Comparison of ENCODE assay signal across 2 cellular contexts in genomic region chr3:88036221-88036620, GRCh38.
A peak's percentile ranks its signal among the peaks of the same experiment; 100 is the strongest.
TF ChIP-seq lines count a peak whose summit lies in the region.

No MANE protein-coding gene starts in this region.

TF ChIP-seq in HepG2, 621 proteins besides CTCF, POLR2A, EP300 and RAD21:
- TF ChIP-seq NFE2 (CRISPR knock-in tag; IDR thresholded peaks at IDR 0.05) (no peak), ZSCAN29 (CRISPR knock-in tag; conservative IDR thresholded peaks at IDR 0.05) (no peak), MAFK (conservative IDR thresholded peaks at IDR 0.05 in 1 of 2, IDR thresholded peaks at IDR 0.05 in 1 of 2; ENCODE audit: low read length in 2 of 2) (peak; percentile 42 to 70; a peak in 2 of 4 replicates), MAFF (IDR thresholded peaks at IDR 0.05; ENCODE audit: low read depth, low read length) (peak; percentile 37; the same call in 1 of the 2 replicates), MEF2D (CRISPR knock-in tag; IDR thresholded peaks at IDR 0.05) (no peak)

TF ChIP-seq in K562, 482 proteins besides CTCF, POLR2A, EP300 and RAD21:
- TF ChIP-seq C11orf30 (IDR thresholded peaks at IDR 0.05; ENCODE audit: low read depth) (peak; percentile 49; the same call in 1 of the 2 replicates), TCF3 (CRISPR knock-in tag; IDR thresholded peaks at IDR 0.05) (no peak), ZNF316 (IDR thresholded peaks at IDR 0.05) (peak; percentile 77), NFRKB (IDR thresholded peaks at IDR 0.05; ENCODE audit: low read depth) (no peak), SREBF2 (CRISPR knock-in tag; IDR thresholded peaks at IDR 0.05) (no peak), TFE3 (CRISPR knock-in tag; IDR thresholded peaks at IDR 0.05) (no peak), ZBTB11 (CRISPR knock-in tag; IDR thresholded peaks at IDR 0.05) (no peak)
